Comparison of ENCODE assay signal across 17 cellular contexts in the genomic region with DNA sequence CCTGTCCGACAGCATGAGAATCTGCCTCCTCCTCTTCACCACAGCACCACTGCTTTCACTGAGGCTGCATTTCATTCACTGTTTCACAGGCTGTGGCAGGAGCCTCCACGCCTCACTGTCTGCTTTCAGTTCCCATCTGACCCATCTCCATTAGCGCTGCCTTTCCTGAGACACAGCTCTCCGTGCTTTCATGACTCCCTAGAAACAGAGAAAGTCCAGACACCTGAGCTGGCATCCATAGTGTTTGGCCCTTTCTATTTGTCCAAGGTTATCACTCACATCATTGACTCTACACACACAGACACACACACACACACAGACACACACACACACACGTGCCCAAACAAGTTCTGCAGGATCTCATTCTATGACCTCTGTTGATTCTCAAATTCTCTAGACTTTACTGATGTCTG. TPM values are rescaled to one million over a fixed set of nuclear protein-coding genes. Genes with fewer than 3 reads are reported as not detected.
DNase-seq lines count a peak whose midpoint lies in the region; ATAC-seq and TF ChIP-seq lines count a peak whose summit lies in the region.
"Had no signal": no experiment of that assay in that cellular context is flagged by ENCODE, and none has a peak within 500 bp of the region (broad histone marks: within the 10 kb centered on the region; RNA-seq: fewer than 3 reads in every experiment).

No MANE protein-coding gene starts in this region.

- H3K4me3 ChIP-seq in OCI-LY3 (ENCODE audit: low read length): peak overlapping the region; percentile 51

- no peak overlapping the region for H3K27ac ChIP-seq in OCI-LY3 (ENCODE audit: low read length)
- H3K27ac ChIP-seq: brain microvascular endothelial cell had no signal

- peak overlapping the region in 1 of 2 donors; percentile 51 for H3K27ac Mint-ChIP-seq in activated naive CD4-positive, alpha-beta T cell treated with anti-CD3 and anti-CD28 coated beads, Interleukin-2, amount 50 U/mL, for 72 hours
- H3K27ac Mint-ChIP-seq: activated CD4-positive, alpha-beta T cell treated with anti-CD3 and anti-CD28 coated beads, Interleukin-2, amount 10 ng/mL, durations not matched to agents 24 days and 14 days; HFFc6; stimulated activated naive CD8-positive, alpha-beta T cell treated with anti-CD3 and anti-CD28 coated beads, Interleukin-15, Interleukin-2, amounts not matched to agents 100 ng/mL and 50 ng/mL, for 24 hours had no signal

- peak; percentile 57 for ATAC-seq in GM21723 (IDR thresholded peaks at IDR 0.05; ENCODE audit: unreplicated experiment)
- no peak for ATAC-seq in activated naive CD4-positive, alpha-beta T cell treated with anti-CD3 and anti-CD28 coated beads, Interleukin-2, amount 50 U/mL, for 72 hours

- H3K9ac ChIP-seq in OCI-LY3 (ENCODE audit: low read length): no peak overlapping the region

- TF ChIP-seq CTCF in GM13977 (IDR thresholded peaks at IDR 0.05; ENCODE audit: extremely low read depth, insufficient read depth, missing control alignments) (no peak), OCI-LY3 (IDR thresholded peaks at IDR 0.05; ENCODE audit: low read depth, low read length) (no peak)

- no peaks in the 10 kb centered on the region for H3K36me3 Mint-ChIP-seq in activated naive CD4-positive, alpha-beta T cell treated with anti-CD3 and anti-CD28 coated beads, Interleukin-2, amount 50 U/mL, for 72 hours

- no peaks in the 10 kb centered on the region for H3K9me3 Mint-ChIP-seq in activated naive CD4-positive, alpha-beta T cell treated with anti-CD3 and anti-CD28 coated beads, Interleukin-2, amount 50 U/mL, for 72 hours
- H3K9me3 Mint-ChIP-seq: activated CD4-positive, alpha-beta T cell treated with anti-CD3 and anti-CD28 coated beads, Interleukin-2, amount 10 ng/mL, durations not matched to agents 24 days and 14 days; HFFc6; stimulated activated naive CD8-positive, alpha-beta T cell treated with anti-CD3 and anti-CD28 coated beads, Interleukin-15, Interleukin-2, amounts not matched to agents 100 ng/mL and 50 ng/mL, for 24 hours had no signal

- H3K4me2 ChIP-seq in OCI-LY3 (ENCODE audit: low read length): peak overlapping the region; percentile 70

- in situ Hi-C loops in GM13977 (cut with MboI; ENCODE audit: low pct_unique_long_range_greater_than_20kb, low sequenced_read_pairs, unreplicated experiment): no loop called here

- H3K9me3 ChIP-seq in OCI-LY3 (ENCODE audit: insufficient read depth, low read length): no peaks in the 10 kb centered on the region

- H3K27me3 ChIP-seq in OCI-LY3 (ENCODE audit: low read depth, low read length): 0 out of 2 replicates have a peak, but pooled peaks cover 3% of the 10 kb centered on the region
- H3K27me3 ChIP-seq: brain microvascular endothelial cell had no signal

- H2AFZ ChIP-seq in OCI-LY3 (ENCODE audit: low read depth, low read length): 0 out of 2 replicates have a peak overlapping the region, but pooled peaks have one; percentile 69

- H4K20me1 ChIP-seq in OCI-LY3 (ENCODE audit: insufficient read depth, low read length): no peaks in the 10 kb centered on the region

- no peaks in the 10 kb centered on the region for H3K79me2 ChIP-seq in OCI-LY3 (ENCODE audit: low read length)

- H3K36me3 ChIP-seq in OCI-LY3 (replicated peaks; ENCODE audit: low read depth, low read length): no peaks in the 10 kb centered on the region
- H3K36me3 ChIP-seq: brain microvascular endothelial cell had no signal

- peak; percentile 24 for DNase-seq in GM13977 (ENCODE audit: low spot score)
- peak; percentile 45 for DNase-seq in medulla oblongata (ENCODE audit: extremely low spot score)
- DNase-seq in NCI-H1436 treated with DMSO at 0.1 percent for 48 hours (lab: John Stamatoyannopoulos, UW): no peak
- no peak for DNase-seq in NCI-H82 (lab: John Stamatoyannopoulos, UW)
- DNase-seq in activated naive CD4-positive, alpha-beta T cell treated with anti-CD3 and anti-CD28 coated beads, Interleukin-2, amount 50 U/mL, for 72 hours (ENCODE audit: low spot score in 2 of 2): no peak
- DNase-seq in NCI-H2196 treated with DMSO at 0.1 percent for 48 hours (lab: John Stamatoyannopoulos, UW; ENCODE audit: unreplicated experiment): no peak
- DNase-seq: activated CD4-positive, alpha-beta T cell treated with anti-CD3 and anti-CD28 coated beads, Interleukin-2, amount 10 ng/mL, durations not matched to agents 24 days and 14 days; activated effector memory CD4-positive, alpha-beta T cell treated with anti-CD3 and anti-CD28 coated beads, Interleukin-2, amount 50 U/mL, for 16 hours; brain microvascular endothelial cell; HFFc6; mesenchymal stem cell; NCI-H510A treated with DMSO at 0.1 percent for 48 hours; stimulated activated CD4-positive, alpha-beta T cell treated with anti-CD3 and anti-CD28 coated beads, Interleukin-4, amount 100 ng/mL, for 1 hour had no signal

- H3K4me1 ChIP-seq in OCI-LY3 (ENCODE audit: low read length): peaks cover 11% of the 10 kb centered on the region

RNA-seq across cellular contexts. Expression of gene LGI1, which starts 5.2 kb away (rescaled TPM):
- not detected for total RNA-seq in activated naive CD4-positive, alpha-beta T cell treated with anti-CD3 and anti-CD28 coated beads, Interleukin-2, amount 50 U/mL, for 72 hours
- total RNA-seq: activated CD4-positive, alpha-beta T cell treated with anti-CD3 and anti-CD28 coated beads, Interleukin-2, amount 10 ng/mL, durations not matched to agents 24 days and 14 days; epithelial cell of proximal tubule; HFFc6 had no signal

Comparison
In these comparisons a context has a peak if more than half of its experiments do, and no peak if none do; other contexts are left out.
1. DNase-seq: peak in GM13977 (single experiment) and medulla oblongata (single experiment); none in NCI-H1436 treated with DMSO at 0.1 percent for 48 hours (single experiment), NCI-H82 (single experiment), activated naive CD4-positive, alpha-beta T cell treated with anti-CD3 and anti-CD28 coated beads, Interleukin-2, amount 50 U/mL, for 72 hours (0 of 2) and NCI-H2196 treated with DMSO at 0.1 percent for 48 hours (single experiment).